1 cellular context compared by ENCODE assay signal in the genomic region with DNA sequence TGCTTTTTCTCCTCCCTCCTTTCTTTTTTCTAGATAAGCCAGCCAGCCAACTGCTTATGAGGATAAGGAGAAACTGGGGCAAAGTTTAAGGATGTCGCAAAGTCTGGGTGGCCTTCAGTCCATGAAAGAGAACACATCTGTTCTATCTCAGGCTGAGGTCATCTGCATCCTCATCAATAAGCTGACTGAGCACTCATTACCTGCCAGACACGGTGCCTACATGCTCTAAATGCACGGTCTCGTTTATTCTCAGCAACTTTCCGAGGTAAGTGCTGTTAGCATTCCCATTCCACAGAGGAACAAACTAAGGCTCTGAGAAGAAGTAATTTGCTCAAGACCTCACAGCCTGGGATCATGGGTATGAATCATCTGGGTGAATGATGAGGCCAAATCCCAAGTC.
TF ChIP-seq lines count a peak whose summit lies in the region.

No MANE protein-coding gene starts in this region.

TF ChIP-seq in K562, 482 proteins besides CTCF, POLR2A, EP300 and RAD21 (continued from another document and continues in another):
- TF ChIP-seq TEAD4 (IDR thresholded peaks at IDR 0.05; ENCODE audit: low read length) (peak; percentile 50; the same call in 1 of the 2 replicates), TEAD4 (CRISPR knock-in tag; IDR thresholded peaks at IDR 0.05; ENCODE audit: borderline replicate concordance) (no peak), SMARCA5 (IDR thresholded peaks at IDR 0.05) (peak; percentile 49; the same call in 1 of the 2 replicates), CBX2 (IDR thresholded peaks at IDR 0.05; ENCODE audit: insufficient read depth, low read length, poor library complexity, severe bottlenecking) (no peak), SNIP1 (IDR thresholded peaks at IDR 0.05; ENCODE audit: low read depth) (no peak), KDM1A (IDR thresholded peaks at IDR 0.05) (peak; percentile 84 to 92), ZNF12 (CRISPR knock-in tag; IDR thresholded peaks at IDR 0.05) (no peak), ZNF174 (CRISPR knock-in tag; IDR thresholded peaks at IDR 0.05) (no peak), IRF2 (CRISPR knock-in tag; IDR thresholded peaks at IDR 0.05) (no peak), TAF9B (IDR thresholded peaks at IDR 0.05; ENCODE audit: partially characterized antibody) (no peak), KLF10 (CRISPR knock-in tag; IDR thresholded peaks at IDR 0.05) (no peak), RCOR1 (IDR thresholded peaks at IDR 0.05; ENCODE audit: borderline replicate concordance in 1 of 2, low read depth in 2 of 2, low read length in 2 of 2) (0 out of 4 replicates have a peak, but pooled peaks of 1 of the 2 experiments have one; percentile 21), NFIC (IDR thresholded peaks at IDR 0.05) (no peak), SREBF2 (CRISPR knock-in tag; IDR thresholded peaks at IDR 0.05) (no peak), SP2 (IDR thresholded peaks at IDR 0.05; ENCODE audit: extremely low read depth, low read depth, low read length, poor library complexity, severe bottlenecking) (no peak), DPF2 (IDR thresholded peaks at IDR 0.05) (peak; percentile 49), STAT5B (CRISPR knock-in tag; IDR thresholded peaks at IDR 0.05) (no peak), DMBX1 (CRISPR knock-in tag; IDR thresholded peaks at IDR 0.05; ENCODE audit: borderline replicate concordance) (no peak), GATA2 (CRISPR knock-in tag; IDR thresholded peaks at IDR 0.05) (peak; percentile 32; the same call in 1 of the 2 replicates), OTX1 (CRISPR knock-in tag; IDR thresholded peaks at IDR 0.05) (no peak), DIDO1 (tag; IDR thresholded peaks at IDR 0.05; ENCODE audit: low read depth) (no peak), ZNF3 (CRISPR knock-in tag; IDR thresholded peaks at IDR 0.05) (no peak), HLTF (IDR thresholded peaks at IDR 0.05) (no peak), SAFB (IDR thresholded peaks at IDR 0.05; ENCODE audit: borderline replicate concordance, low read depth, low read length) (no peak), ZNF184 (CRISPR knock-in tag; IDR thresholded peaks at IDR 0.05) (no peak), ZSCAN29 (IDR thresholded peaks at IDR 0.05) (no peak), MBD2 (IDR thresholded peaks at IDR 0.05; ENCODE audit: borderline replicate concordance, low read depth) (no peak), ZZZ3 (IDR thresholded peaks at IDR 0.05) (no peak), NCOR1 (IDR thresholded peaks at IDR 0.05) (peak; percentile 74), NR2C2 (CRISPR knock-in tag; IDR thresholded peaks at IDR 0.05) (no peak), NR2C2 (tag; IDR thresholded peaks at IDR 0.05) (0 out of 2 replicates have a peak, but pooled peaks have one; percentile 12), PCBP2 (IDR thresholded peaks at IDR 0.05; ENCODE audit: low read depth, low read length, poor library complexity, severe bottlenecking) (no peak), TAL1 (IDR thresholded peaks at IDR 0.05) (peak; percentile 63; the same call in 1 of the 2 replicates), NELFE (IDR thresholded peaks at IDR 0.05; ENCODE audit: insufficient read depth, insufficient read length) (no peak), NR3C1 (CRISPR knock-in tag; IDR thresholded peaks at IDR 0.05) (no peak)
- TF ChIP-seq, protein P1, sequence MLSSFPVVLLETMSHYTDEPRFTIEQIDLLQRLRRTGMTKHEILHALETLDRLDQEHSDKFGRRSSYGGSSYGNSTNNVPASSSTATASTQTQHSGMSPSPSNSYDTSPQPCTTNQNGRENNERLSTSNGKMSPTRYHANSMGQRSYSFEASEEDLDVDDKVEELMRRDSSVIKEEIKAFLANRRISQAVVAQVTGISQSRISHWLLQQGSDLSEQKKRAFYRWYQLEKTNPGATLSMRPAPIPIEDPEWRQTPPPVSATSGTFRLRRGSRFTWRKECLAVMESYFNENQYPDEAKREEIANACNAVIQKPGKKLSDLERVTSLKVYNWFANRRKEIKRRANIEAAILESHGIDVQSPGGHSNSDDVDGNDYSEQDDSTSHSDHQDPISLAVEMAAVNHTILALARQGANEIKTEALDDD (IDR thresholded peaks at IDR 0.05), result no peak
- TF ChIP-seq, protein P2, sequence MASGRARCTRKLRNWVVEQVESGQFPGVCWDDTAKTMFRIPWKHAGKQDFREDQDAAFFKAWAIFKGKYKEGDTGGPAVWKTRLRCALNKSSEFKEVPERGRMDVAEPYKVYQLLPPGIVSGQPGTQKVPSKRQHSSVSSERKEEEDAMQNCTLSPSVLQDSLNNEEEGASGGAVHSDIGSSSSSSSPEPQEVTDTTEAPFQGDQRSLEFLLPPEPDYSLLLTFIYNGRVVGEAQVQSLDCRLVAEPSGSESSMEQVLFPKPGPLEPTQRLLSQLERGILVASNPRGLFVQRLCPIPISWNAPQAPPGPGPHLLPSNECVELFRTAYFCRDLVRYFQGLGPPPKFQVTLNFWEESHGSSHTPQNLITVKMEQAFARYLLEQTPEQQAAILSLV (tag; IDR thresholded peaks at IDR 0.05), result no peak
- TF ChIP-seq, protein P3, sequence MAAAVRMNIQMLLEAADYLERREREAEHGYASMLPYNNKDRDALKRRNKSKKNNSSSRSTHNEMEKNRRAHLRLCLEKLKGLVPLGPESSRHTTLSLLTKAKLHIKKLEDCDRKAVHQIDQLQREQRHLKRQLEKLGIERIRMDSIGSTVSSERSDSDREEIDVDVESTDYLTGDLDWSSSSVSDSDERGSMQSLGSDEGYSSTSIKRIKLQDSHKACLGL (CRISPR knock-in tag; IDR thresholded peaks at IDR 0.05; ENCODE audit: borderline replicate concordance, poor library complexity, severe bottlenecking), result no peak
- TF ChIP-seq, protein P4, sequence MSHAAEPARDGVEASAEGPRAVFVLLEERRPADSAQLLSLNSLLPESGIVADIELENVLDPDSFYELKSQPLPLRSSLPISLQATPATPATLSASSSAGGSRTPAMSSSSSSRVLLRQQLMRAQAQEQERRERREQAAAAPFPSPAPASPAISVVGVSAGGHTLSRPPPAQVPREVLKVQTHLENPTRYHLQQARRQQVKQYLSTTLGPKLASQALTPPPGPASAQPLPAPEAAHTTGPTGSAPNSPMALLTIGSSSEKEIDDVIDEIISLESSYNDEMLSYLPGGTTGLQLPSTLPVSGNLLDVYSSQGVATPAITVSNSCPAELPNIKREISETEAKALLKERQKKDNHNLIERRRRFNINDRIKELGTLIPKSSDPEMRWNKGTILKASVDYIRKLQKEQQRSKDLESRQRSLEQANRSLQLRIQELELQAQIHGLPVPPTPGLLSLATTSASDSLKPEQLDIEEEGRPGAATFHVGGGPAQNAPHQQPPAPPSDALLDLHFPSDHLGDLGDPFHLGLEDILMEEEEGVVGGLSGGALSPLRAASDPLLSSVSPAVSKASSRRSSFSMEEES (CRISPR knock-in tag; IDR thresholded peaks at IDR 0.05), result no peak
- TF ChIP-seq, protein P5, sequence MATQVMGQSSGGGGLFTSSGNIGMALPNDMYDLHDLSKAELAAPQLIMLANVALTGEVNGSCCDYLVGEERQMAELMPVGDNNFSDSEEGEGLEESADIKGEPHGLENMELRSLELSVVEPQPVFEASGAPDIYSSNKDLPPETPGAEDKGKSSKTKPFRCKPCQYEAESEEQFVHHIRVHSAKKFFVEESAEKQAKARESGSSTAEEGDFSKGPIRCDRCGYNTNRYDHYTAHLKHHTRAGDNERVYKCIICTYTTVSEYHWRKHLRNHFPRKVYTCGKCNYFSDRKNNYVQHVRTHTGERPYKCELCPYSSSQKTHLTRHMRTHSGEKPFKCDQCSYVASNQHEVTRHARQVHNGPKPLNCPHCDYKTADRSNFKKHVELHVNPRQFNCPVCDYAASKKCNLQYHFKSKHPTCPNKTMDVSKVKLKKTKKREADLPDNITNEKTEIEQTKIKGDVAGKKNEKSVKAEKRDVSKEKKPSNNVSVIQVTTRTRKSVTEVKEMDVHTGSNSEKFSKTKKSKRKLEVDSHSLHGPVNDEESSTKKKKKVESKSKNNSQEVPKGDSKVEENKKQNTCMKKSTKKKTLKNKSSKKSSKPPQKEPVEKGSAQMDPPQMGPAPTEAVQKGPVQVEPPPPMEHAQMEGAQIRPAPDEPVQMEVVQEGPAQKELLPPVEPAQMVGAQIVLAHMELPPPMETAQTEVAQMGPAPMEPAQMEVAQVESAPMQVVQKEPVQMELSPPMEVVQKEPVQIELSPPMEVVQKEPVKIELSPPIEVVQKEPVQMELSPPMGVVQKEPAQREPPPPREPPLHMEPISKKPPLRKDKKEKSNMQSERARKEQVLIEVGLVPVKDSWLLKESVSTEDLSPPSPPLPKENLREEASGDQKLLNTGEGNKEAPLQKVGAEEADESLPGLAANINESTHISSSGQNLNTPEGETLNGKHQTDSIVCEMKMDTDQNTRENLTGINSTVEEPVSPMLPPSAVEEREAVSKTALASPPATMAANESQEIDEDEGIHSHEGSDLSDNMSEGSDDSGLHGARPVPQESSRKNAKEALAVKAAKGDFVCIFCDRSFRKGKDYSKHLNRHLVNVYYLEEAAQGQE (CRISPR knock-in tag; IDR thresholded peaks at IDR 0.05; ENCODE audit: low read depth), result no peak
- TF ChIP-seq, protein P6, sequence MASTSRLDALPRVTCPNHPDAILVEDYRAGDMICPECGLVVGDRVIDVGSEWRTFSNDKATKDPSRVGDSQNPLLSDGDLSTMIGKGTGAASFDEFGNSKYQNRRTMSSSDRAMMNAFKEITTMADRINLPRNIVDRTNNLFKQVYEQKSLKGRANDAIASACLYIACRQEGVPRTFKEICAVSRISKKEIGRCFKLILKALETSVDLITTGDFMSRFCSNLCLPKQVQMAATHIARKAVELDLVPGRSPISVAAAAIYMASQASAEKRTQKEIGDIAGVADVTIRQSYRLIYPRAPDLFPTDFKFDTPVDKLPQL (IDR thresholded peaks at IDR 0.05; ENCODE audit: extremely low read depth, insufficient read length), result no peak
- TF ChIP-seq, protein P7, sequence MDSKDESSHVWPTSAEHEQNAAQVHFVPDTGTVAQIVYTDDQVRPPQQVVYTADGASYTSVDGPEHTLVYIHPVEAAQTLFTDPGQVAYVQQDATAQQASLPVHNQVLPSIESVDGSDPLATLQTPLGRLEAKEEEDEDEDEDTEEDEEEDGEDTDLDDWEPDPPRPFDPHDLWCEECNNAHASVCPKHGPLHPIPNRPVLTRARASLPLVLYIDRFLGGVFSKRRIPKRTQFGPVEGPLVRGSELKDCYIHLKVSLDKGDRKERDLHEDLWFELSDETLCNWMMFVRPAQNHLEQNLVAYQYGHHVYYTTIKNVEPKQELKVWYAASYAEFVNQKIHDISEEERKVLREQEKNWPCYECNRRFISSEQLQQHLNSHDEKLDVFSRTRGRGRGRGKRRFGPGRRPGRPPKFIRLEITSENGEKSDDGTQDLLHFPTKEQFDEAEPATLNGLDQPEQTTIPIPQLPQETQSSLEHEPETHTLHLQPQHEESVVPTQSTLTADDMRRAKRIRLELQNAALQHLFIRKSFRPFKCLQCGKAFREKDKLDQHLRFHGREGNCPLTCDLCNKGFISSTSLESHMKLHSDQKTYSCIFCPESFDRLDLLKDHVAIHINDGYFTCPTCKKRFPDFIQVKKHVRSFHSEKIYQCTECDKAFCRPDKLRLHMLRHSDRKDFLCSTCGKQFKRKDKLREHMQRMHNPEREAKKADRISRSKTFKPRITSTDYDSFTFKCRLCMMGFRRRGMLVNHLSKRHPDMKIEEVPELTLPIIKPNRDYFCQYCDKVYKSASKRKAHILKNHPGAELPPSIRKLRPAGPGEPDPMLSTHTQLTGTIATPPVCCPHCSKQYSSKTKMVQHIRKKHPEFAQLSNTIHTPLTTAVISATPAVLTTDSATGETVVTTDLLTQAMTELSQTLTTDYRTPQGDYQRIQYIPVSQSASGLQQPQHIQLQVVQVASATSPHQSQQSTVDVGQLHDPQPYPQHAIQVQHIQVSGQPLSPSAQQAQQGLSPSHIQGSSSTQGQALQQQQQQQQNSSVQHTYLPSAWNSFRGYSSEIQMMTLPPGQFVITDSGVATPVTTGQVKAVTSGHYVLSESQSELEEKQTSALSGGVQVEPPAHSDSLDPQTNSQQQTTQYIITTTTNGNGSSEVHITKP (IDR thresholded peaks at IDR 0.05; ENCODE audit: partially characterized antibody), result no peak
- TF ChIP-seq, protein P8, sequence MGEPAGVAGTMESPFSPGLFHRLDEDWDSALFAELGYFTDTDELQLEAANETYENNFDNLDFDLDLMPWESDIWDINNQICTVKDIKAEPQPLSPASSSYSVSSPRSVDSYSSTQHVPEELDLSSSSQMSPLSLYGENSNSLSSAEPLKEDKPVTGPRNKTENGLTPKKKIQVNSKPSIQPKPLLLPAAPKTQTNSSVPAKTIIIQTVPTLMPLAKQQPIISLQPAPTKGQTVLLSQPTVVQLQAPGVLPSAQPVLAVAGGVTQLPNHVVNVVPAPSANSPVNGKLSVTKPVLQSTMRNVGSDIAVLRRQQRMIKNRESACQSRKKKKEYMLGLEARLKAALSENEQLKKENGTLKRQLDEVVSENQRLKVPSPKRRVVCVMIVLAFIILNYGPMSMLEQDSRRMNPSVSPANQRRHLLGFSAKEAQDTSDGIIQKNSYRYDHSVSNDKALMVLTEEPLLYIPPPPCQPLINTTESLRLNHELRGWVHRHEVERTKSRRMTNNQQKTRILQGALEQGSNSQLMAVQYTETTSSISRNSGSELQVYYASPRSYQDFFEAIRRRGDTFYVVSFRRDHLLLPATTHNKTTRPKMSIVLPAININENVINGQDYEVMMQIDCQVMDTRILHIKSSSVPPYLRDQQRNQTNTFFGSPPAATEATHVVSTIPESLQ (CRISPR knock-in tag; IDR thresholded peaks at IDR 0.05), result no peak
- TF ChIP-seq, protein P9, sequence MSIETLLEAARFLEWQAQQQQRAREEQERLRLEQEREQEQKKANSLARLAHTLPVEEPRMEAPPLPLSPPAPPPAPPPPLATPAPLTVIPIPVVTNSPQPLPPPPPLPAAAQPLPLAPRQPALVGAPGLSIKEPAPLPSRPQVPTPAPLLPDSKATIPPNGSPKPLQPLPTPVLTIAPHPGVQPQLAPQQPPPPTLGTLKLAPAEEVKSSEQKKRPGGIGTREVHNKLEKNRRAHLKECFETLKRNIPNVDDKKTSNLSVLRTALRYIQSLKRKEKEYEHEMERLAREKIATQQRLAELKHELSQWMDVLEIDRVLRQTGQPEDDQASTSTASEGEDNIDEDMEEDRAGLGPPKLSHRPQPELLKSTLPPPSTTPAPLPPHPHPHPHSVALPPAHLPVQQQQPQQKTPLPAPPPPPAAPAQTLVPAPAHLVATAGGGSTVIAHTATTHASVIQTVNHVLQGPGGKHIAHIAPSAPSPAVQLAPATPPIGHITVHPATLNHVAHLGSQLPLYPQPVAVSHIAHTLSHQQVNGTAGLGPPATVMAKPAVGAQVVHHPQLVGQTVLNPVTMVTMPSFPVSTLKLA (conservative IDR thresholded peaks at IDR 0.05), result no peak; a peak in 1 of 4 replicates
- TF ChIP-seq, protein P10, sequence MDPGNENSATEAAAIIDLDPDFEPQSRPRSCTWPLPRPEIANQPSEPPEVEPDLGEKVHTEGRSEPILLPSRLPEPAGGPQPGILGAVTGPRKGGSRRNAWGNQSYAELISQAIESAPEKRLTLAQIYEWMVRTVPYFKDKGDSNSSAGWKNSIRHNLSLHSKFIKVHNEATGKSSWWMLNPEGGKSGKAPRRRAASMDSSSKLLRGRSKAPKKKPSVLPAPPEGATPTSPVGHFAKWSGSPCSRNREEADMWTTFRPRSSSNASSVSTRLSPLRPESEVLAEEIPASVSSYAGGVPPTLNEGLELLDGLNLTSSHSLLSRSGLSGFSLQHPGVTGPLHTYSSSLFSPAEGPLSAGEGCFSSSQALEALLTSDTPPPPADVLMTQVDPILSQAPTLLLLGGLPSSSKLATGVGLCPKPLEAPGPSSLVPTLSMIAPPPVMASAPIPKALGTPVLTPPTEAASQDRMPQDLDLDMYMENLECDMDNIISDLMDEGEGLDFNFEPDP (CRISPR knock-in tag; IDR thresholded peaks at IDR 0.05), result no peak
